Comparison of ENCODE assay signal across 17 cellular contexts in genomic region chr5:149212203-149212951, GRCh38. TPM values are rescaled to one million over a fixed set of nuclear protein-coding genes. Genes with fewer than 3 reads are reported as not detected.
DNase-seq lines count a peak whose midpoint lies in the region; ATAC-seq and TF ChIP-seq lines count a peak whose summit lies in the region.
"Had no signal": no experiment of that assay in that cellular context is flagged by ENCODE, and none has a peak within 500 bp of the region (broad histone marks: within the 10 kb centered on the region; RNA-seq: fewer than 3 reads in every experiment).

No MANE protein-coding gene starts in this region.

- H3K4me1 ChIP-seq in mesenchymal stem cell (ENCODE audit: control insufficient read depth, insufficient read depth, low read depth, low read length), result no peaks in the 10 kb centered on the region
- H3K4me1 ChIP-seq in prostate gland (replicated peaks), result no peaks in the 10 kb centered on the region
- H3K4me1 ChIP-seq: body of pancreas had no signal

- peak overlapping the region in 1 of 2 experiments; percentile 95 for H3K4ac ChIP-seq in mesenchymal stem cell (ENCODE audit: low read depth in 1 of 2, low read length in 2 of 2)

- no peaks in the 10 kb centered on the region for H3K9me3 Mint-ChIP-seq in natural killer cell
- H3K9me3 Mint-ChIP-seq in activated CD8-positive, alpha-beta T cell treated with anti-CD3 and anti-CD28 coated beads, Interleukin-2, amount 10 ng/mL, durations not matched to agents 7 days and 5 days (ENCODE audit: insufficient read depth), result no peaks in the 10 kb centered on the region
- H3K9me3 Mint-ChIP-seq: CD4-positive, alpha-beta T cell; H9 had no signal

- H2AK5ac ChIP-seq in mesenchymal stem cell (ENCODE audit: low read length, severe bottlenecking), result no peak overlapping the region

- H4K91ac ChIP-seq in mesenchymal stem cell (ENCODE audit: low read length), result peak overlapping the region; percentile 90

- no peak overlapping the region for H3K23ac ChIP-seq in mesenchymal stem cell (ENCODE audit: low read length in 2 of 2)

- H3K4me1 Mint-ChIP-seq in natural killer cell, result no peaks in the 10 kb centered on the region
- no peaks in the 10 kb centered on the region for H3K4me1 Mint-ChIP-seq in activated CD8-positive, alpha-beta T cell treated with anti-CD3 and anti-CD28 coated beads, Interleukin-2, amount 10 ng/mL, durations not matched to agents 7 days and 5 days (ENCODE audit: low read depth)
- H3K4me1 Mint-ChIP-seq: H9 had no signal

- H3K4me3 ChIP-seq in cardiac fibroblast (replicated peaks in 1 of 2; ENCODE audit: low read depth in 2 of 2, low read length in 2 of 2) (no peak overlapping the region), mesenchymal stem cell (ENCODE audit: insufficient read depth in 1 of 2, low read depth in 1 of 2, low read length in 2 of 2) (no peak overlapping the region), prostate gland (no peak overlapping the region)
- H3K4me3 ChIP-seq: body of pancreas had no signal

- peak overlapping the region; percentile 10 for H3K9ac ChIP-seq in mesenchymal stem cell (ENCODE audit: low read length)

- WGBS in mesenchymal stem cell, result 24% methylated on average over 7 of the region's 7 CpGs
- 74% methylated on average over 7 of the region's 7 CpGs for WGBS in prostate gland

- H3K9me3 ChIP-seq in mesenchymal stem cell (ENCODE audit: control insufficient read depth, low read length) (no peaks in the 10 kb centered on the region), prostate gland (no peaks in the 10 kb centered on the region)
- H3K9me3 ChIP-seq: body of pancreas had no signal

- H2BK15ac ChIP-seq in mesenchymal stem cell (ENCODE audit: low read depth, poor library complexity, severe bottlenecking), result peak overlapping the region; percentile 23

- DNase-seq in AG08396 (ENCODE audit: low spot score), result peak; percentile 90
- DNase-seq in HS-27A (ENCODE audit: low read depth), result peak; percentile 77
- peak; percentile 95 to 97 for DNase-seq in cardiac fibroblast (ENCODE audit: low read depth in 2 of 2)
- peak; percentile 100 for DNase-seq in mesenchymal stem cell
- DNase-seq in natural killer cell, result no peak
- no peak for DNase-seq in activated CD8-positive, alpha-beta T cell treated with anti-CD3 and anti-CD28 coated beads, Interleukin-2, amount 10 ng/mL, durations not matched to agents 7 days and 5 days
- no peak for DNase-seq in globus pallidus (ENCODE audit: low spot score)
- no peak for DNase-seq in prostate gland (ENCODE audit: low spot score)
- DNase-seq: activated T-cell treated with anti-CD3 and anti-CD28 coated beads, Interleukin-2, amount 50 U/mL, for 1 hour; body of pancreas; CD4-positive, alpha-beta T cell; H9; KG1; NCI-H2227 treated with DMSO at 0.1 percent for 48 hours had no signal

- no peaks in the 10 kb centered on the region for H3K79me1 ChIP-seq in mesenchymal stem cell (replicated peaks; ENCODE audit: low read length, poor library complexity, severe bottlenecking)

- intact Hi-C loops in natural killer cell (cut with micrococcal nuclease), result no loop called here
- intact Hi-C loops in prostate gland (cut with DNase I), result no loop called here

- H3K27ac ChIP-seq in mesenchymal stem cell (ENCODE audit: low read length, poor library complexity, severe bottlenecking) (no peak overlapping the region), prostate gland (no peak overlapping the region)
- H3K27ac ChIP-seq: body of pancreas, RWPE1, VCaP had no signal

- H4K8ac ChIP-seq in mesenchymal stem cell (ENCODE audit: low read length), result peak overlapping the region; percentile 66

- no peaks in the 10 kb centered on the region for H3K36me3 Mint-ChIP-seq in natural killer cell
- no peaks in the 10 kb centered on the region for H3K36me3 Mint-ChIP-seq in activated CD8-positive, alpha-beta T cell treated with anti-CD3 and anti-CD28 coated beads, Interleukin-2, amount 10 ng/mL, durations not matched to agents 7 days and 5 days (ENCODE audit: low read depth)

- peak overlapping the region; percentile 79 to 91 for H3K18ac ChIP-seq in mesenchymal stem cell (ENCODE audit: low read depth in 1 of 2, low read length in 2 of 2)

- TF ChIP-seq CTCF in cardiac fibroblast (IDR thresholded peaks at IDR 0.05; ENCODE audit: low read depth, low read length) (no peak), natural killer cell (IDR thresholded peaks at IDR 0.05) (no peak), prostate gland (IDR thresholded peaks at IDR 0.05) (no peak)

- H3K36me3 ChIP-seq in mesenchymal stem cell (ENCODE audit: control insufficient read depth in 1 of 2, insufficient read depth in 2 of 2, low read depth in 1 of 2, low read length in 2 of 2), result peaks cover 3 to 55% of the 10 kb centered on the region in 2 experiments
- no peaks in the 10 kb centered on the region for H3K36me3 ChIP-seq in prostate gland

- peak overlapping the region; percentile 97 to 99 for H2BK12ac ChIP-seq in mesenchymal stem cell (ENCODE audit: low read length in 2 of 2)

- no peaks in the 10 kb centered on the region for H3K27me3 ChIP-seq in mesenchymal stem cell (ENCODE audit: control insufficient read depth in 1 of 2, insufficient read depth in 1 of 2, low read length in 2 of 2)
- no peaks in the 10 kb centered on the region for H3K27me3 ChIP-seq in prostate gland (replicated peaks; ENCODE audit: insufficient read depth)
- H3K27me3 ChIP-seq: body of pancreas had no signal

- ATAC-seq in natural killer cell, result no peak
- no peak for ATAC-seq in activated CD8-positive, alpha-beta T cell treated with anti-CD3 and anti-CD28 coated beads, Interleukin-2, amount 10 ng/mL, durations not matched to agents 7 days and 5 days
- ATAC-seq: body of pancreas had no signal

- H3K14ac ChIP-seq in mesenchymal stem cell (ENCODE audit: low read length in 2 of 2), result no peak overlapping the region

- no peak overlapping the region for H3K27ac Mint-ChIP-seq in natural killer cell
- H3K27ac Mint-ChIP-seq in activated CD8-positive, alpha-beta T cell treated with anti-CD3 and anti-CD28 coated beads, Interleukin-2, amount 10 ng/mL, durations not matched to agents 7 days and 5 days, result no peak overlapping the region
- H3K27ac Mint-ChIP-seq: CD4-positive, alpha-beta T cell; H9 had no signal

- H2BK120ac ChIP-seq in mesenchymal stem cell (ENCODE audit: low read depth, low read length), result peak overlapping the region; percentile 78

- POLR2A ChIA-PET in activated CD8-positive, alpha-beta T cell treated with anti-CD3 and anti-CD28 coated beads, Interleukin-2, amount 10 ng/mL, durations not matched to agents 7 days and 5 days (lab: Charles Lee), result no interaction called here

- no peak overlapping the region for H3K4me3 Mint-ChIP-seq in natural killer cell
- no peak overlapping the region for H3K4me3 Mint-ChIP-seq in activated CD8-positive, alpha-beta T cell treated with anti-CD3 and anti-CD28 coated beads, Interleukin-2, amount 10 ng/mL, durations not matched to agents 7 days and 5 days
- H3K4me3 Mint-ChIP-seq: CD4-positive, alpha-beta T cell; H9 had no signal

- TF ChIP-seq POLR2A in prostate gland (IDR thresholded peaks at IDR 0.05), result no peak

- CTCF ChIA-PET in activated CD8-positive, alpha-beta T cell treated with anti-CD3 and anti-CD28 coated beads, Interleukin-2, amount 10 ng/mL, durations not matched to agents 7 days and 5 days (lab: Charles Lee), result no interaction called here

- no peak overlapping the region for H2AFZ ChIP-seq in mesenchymal stem cell (ENCODE audit: low read depth, low read length)

- H3K27me3 Mint-ChIP-seq in natural killer cell (ENCODE audit: low read depth in 2 of 2), result peaks cover 3 to 4% of the 10 kb centered on the region in 2 donors
- H3K27me3 Mint-ChIP-seq in activated CD8-positive, alpha-beta T cell treated with anti-CD3 and anti-CD28 coated beads, Interleukin-2, amount 10 ng/mL, durations not matched to agents 7 days and 5 days (ENCODE audit: low read depth), result peaks cover 2% of the 10 kb centered on the region
- H3K27me3 Mint-ChIP-seq: CD4-positive, alpha-beta T cell had no signal

- no peak overlapping the region for H3K4me2 ChIP-seq in mesenchymal stem cell (ENCODE audit: low read length, poor library complexity, severe bottlenecking)

- H2BK5ac ChIP-seq in mesenchymal stem cell (ENCODE audit: low read depth, low read length, poor library complexity, severe bottlenecking), result no peak overlapping the region

RNA-seq across cellular contexts. Expression of gene AFAP1L1, which starts 59.3 kb away (rescaled TPM):
- 10.1 TPM for polyA plus RNA-seq in mesenchymal stem cell (2013, experiment 1 of 2)
- polyA plus RNA-seq in mesenchymal stem cell (2013, experiment 2 of 2), result 9.8 TPM
- total RNA-seq in natural killer cell (1 to 10 TPM in 1 of 3 donors, under 1 TPM in 1, not detected in 1; 0.23 to 1.5 TPM), prostate gland (10 to 100 TPM in 1 of 2 donors, 1 to 10 TPM in 1; 8.4 to 10.3 TPM)
- total RNA-seq in activated CD8-positive, alpha-beta T cell treated with anti-CD3 and anti-CD28 coated beads, Interleukin-2, amount 10 ng/mL, durations not matched to agents 7 days and 5 days, result not detected
- polyA plus RNA-seq: neural cell had no signal

Comparison
In these comparisons a context has a peak if more than half of its experiments do, and no peak if none do; other contexts are left out.
1. DNase-seq: peak in AG08396 (single experiment), HS-27A (single experiment), cardiac fibroblast (2 of 2) and mesenchymal stem cell (single experiment); none in natural killer cell (single experiment), activated CD8-positive, alpha-beta T cell treated with anti-CD3 and anti-CD28 coated beads, Interleukin-2, amount 10 ng/mL, durations not matched to agents 7 days and 5 days (single experiment), globus pallidus (single experiment) and prostate gland (single experiment).